ENCODE assay signal across 1 cellular context in the genomic region with DNA sequence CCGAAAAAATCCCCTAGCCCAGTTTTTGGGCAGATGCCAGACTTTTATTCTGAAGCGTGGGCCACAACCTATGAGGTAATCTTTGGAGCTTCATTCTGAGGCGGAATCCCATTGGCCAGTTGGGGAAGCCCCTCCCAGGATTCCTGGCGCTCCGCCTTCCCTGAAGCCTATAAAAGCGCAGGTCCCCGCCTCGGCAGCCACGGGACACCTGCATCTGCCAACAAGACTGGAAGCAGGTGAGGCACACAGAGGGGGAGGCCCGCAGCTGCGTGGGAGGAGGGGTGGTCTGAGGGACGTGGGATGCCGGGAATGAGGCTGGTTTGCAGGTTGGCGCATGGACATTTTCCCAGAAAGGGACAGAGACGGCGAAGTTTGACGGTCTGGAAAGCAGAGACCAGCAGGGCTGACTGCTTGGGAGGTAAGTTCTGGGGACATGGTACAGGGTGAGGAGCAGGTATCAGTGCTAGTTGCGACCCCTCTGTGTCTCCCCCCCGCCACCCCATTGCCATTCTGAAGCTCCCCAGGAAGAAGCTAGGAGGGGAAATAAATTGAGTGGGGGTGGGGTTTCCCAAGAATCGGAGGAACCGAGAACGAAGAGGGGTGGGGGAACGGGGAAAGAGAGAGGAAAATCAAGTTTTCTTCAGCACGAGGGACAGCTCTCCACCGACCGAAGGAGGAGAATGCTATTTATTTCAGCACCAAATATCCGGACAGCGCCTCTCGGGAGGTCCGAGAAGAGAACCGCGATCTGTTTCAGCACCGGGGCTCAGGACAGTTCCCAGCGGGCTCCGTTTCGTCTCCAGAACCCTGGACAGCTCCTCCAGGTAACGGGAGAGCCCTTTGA.
A peak's percentile ranks its signal among the peaks of the same experiment; 100 is the strongest.
TF ChIP-seq lines count a peak whose summit lies in the region.

No MANE protein-coding gene starts in this region.

TF ChIP-seq in GM23338, 12 proteins besides CTCF, POLR2A, EP300 and RAD21 (continued from another document):
- TF ChIP-seq, protein P1, sequence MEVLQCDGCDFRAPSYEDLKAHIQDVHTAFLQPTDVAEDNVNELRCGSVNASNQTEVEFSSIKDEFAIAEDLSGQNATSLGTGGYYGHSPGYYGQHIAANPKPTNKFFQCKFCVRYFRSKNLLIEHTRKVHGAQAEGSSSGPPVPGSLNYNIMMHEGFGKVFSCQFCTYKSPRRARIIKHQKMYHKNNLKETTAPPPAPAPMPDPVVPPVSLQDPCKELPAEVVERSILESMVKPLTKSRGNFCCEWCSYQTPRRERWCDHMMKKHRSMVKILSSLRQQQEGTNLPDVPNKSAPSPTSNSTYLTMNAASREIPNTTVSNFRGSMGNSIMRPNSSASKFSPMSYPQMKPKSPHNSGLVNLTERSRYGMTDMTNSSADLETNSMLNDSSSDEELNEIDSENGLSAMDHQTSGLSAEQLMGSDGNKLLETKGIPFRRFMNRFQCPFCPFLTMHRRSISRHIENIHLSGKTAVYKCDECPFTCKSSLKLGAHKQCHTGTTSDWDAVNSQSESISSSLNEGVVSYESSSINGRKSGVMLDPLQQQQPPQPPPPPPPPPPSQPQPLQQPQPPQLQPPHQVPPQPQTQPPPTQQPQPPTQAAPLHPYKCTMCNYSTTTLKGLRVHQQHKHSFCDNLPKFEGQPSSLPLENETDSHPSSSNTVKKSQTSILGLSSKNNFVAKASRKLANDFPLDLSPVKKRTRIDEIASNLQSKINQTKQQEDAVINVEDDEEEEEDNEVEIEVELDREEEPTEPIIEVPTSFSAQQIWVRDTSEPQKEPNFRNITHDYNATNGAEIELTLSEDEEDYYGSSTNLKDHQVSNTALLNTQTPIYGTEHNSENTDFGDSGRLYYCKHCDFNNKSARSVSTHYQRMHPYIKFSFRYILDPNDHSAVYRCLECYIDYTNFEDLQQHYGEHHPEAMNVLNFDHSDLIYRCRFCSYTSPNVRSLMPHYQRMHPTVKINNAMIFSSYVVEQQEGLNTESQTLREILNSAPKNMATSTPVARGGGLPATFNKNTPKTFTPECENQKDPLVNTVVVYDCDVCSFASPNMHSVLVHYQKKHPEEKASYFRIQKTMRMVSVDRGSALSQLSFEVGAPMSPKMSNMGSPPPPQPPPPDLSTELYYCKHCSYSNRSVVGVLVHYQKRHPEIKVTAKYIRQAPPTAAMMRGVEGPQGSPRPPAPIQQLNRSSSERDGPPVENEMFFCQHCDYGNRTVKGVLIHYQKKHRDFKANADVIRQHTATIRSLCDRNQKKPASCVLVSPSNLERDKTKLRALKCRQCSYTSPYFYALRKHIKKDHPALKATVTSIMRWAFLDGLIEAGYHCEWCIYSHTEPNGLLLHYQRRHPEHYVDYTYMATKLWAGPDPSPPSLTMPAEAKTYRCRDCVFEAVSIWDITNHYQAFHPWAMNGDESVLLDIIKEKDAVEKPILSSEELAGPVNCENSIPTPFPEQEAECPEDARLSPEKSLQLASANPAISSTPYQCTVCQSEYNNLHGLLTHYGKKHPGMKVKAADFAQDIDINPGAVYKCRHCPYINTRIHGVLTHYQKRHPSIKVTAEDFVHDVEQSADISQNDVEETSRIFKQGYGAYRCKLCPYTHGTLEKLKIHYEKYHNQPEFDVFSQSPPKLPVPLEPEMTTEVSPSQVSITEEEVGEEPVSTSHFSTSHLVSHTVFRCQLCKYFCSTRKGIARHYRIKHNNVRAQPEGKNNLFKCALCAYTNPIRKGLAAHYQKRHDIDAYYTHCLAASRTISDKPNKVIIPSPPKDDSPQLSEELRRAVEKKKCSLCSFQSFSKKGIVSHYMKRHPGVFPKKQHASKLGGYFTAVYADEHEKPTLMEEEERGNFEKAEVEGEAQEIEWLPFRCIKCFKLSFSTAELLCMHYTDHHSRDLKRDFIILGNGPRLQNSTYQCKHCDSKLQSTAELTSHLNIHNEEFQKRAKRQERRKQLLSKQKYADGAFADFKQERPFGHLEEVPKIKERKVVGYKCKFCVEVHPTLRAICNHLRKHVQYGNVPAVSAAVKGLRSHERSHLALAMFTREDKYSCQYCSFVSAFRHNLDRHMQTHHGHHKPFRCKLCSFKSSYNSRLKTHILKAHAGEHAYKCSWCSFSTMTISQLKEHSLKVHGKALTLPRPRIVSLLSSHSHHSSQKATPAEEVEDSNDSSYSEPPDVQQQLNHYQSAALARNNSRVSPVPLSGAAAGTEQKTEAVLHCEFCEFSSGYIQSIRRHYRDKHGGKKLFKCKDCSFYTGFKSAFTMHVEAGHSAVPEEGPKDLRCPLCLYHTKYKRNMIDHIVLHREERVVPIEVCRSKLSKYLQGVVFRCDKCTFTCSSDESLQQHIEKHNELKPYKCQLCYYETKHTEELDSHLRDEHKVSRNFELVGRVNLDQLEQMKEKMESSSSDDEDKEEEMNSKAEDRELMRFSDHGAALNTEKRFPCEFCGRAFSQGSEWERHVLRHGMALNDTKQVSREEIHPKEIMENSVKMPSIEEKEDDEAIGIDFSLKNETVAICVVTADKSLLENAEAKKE (CRISPR knock-in tag; IDR thresholded peaks at IDR 0.05) = peak; percentile 70; the same call in 1 of the 2 replicates
- no peak for TF ChIP-seq NANOG (IDR thresholded peaks at IDR 0.05; ENCODE audit: borderline replicate concordance)
- TF ChIP-seq ZNF331 (CRISPR knock-in tag; IDR thresholded peaks at IDR 0.05; ENCODE audit: low read depth) = peak; percentile 72
- TF ChIP-seq, protein P2, sequence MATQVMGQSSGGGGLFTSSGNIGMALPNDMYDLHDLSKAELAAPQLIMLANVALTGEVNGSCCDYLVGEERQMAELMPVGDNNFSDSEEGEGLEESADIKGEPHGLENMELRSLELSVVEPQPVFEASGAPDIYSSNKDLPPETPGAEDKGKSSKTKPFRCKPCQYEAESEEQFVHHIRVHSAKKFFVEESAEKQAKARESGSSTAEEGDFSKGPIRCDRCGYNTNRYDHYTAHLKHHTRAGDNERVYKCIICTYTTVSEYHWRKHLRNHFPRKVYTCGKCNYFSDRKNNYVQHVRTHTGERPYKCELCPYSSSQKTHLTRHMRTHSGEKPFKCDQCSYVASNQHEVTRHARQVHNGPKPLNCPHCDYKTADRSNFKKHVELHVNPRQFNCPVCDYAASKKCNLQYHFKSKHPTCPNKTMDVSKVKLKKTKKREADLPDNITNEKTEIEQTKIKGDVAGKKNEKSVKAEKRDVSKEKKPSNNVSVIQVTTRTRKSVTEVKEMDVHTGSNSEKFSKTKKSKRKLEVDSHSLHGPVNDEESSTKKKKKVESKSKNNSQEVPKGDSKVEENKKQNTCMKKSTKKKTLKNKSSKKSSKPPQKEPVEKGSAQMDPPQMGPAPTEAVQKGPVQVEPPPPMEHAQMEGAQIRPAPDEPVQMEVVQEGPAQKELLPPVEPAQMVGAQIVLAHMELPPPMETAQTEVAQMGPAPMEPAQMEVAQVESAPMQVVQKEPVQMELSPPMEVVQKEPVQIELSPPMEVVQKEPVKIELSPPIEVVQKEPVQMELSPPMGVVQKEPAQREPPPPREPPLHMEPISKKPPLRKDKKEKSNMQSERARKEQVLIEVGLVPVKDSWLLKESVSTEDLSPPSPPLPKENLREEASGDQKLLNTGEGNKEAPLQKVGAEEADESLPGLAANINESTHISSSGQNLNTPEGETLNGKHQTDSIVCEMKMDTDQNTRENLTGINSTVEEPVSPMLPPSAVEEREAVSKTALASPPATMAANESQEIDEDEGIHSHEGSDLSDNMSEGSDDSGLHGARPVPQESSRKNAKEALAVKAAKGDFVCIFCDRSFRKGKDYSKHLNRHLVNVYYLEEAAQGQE (IDR thresholded peaks at IDR 0.05; ENCODE audit: unreplicated experiment) = peak; percentile 97
- no peak for TF ChIP-seq EZH2 (IDR thresholded peaks at IDR 0.05; ENCODE audit: low read depth, unreplicated experiment)
- peak; percentile 80 for TF ChIP-seq CREB1 (CRISPR knock-in tag; IDR thresholded peaks at IDR 0.05; ENCODE audit: low read depth)
- TF ChIP-seq EZH2phosphoT487 (IDR thresholded peaks at IDR 0.05; ENCODE audit: unreplicated experiment) = no peak
- peak; percentile 43; the same call in 1 of the 2 replicates for TF ChIP-seq POLR2AphosphoS5 (IDR thresholded peaks at IDR 0.05; ENCODE audit: low read depth)
- no peak for TF ChIP-seq STAT1 (IDR thresholded peaks at IDR 0.05; ENCODE audit: unreplicated experiment)
- peak; percentile 99 for TF ChIP-seq ZNF114 (CRISPR knock-in tag; IDR thresholded peaks at IDR 0.05)
